18 cellular contexts compared by ENCODE assay signal in genomic region chr3:77606372-77606771, GRCh38.
DNase-seq lines count a peak whose midpoint lies in the region; ATAC-seq and TF ChIP-seq lines count a peak whose summit lies in the region.
"Had no signal": no experiment of that assay in that cellular context is flagged by ENCODE, and none has a peak within 500 bp of the region (broad histone marks: within the 10 kb centered on the region; RNA-seq: fewer than 3 reads in every experiment).

No MANE protein-coding gene starts in this region.

- no peaks in the 10 kb centered on the region for H3K27me3 ChIP-seq in OCI-LY3 (ENCODE audit: low read depth, low read length)
- no peaks in the 10 kb centered on the region for H3K27me3 ChIP-seq in GM23248 (replicated peaks; ENCODE audit: insufficient read depth)
- H3K27me3 ChIP-seq: BE2C had no signal

- DNase-seq in HCEC 1CT, result peak; percentile 33
- peak; percentile 68 for DNase-seq in MV-4-11 (lab: John Stamatoyannopoulos, UW)
- peak; percentile 8 for DNase-seq in iris pigment epithelial cell (ENCODE audit: low read depth)
- no peak for DNase-seq in activated CD4-positive, alpha-beta memory T cell treated with anti-CD3 and anti-CD28 coated beads for 36 hours
- no peak for DNase-seq in AML-193 (lab: John Stamatoyannopoulos, UW)
- no peak for DNase-seq in GM23248
- DNase-seq: BE2C; C1 segment of cervical spinal cord; Caco-2; CD4-positive, CD25-positive, alpha-beta regulatory T cell; CD8-positive, alpha-beta memory T cell; DMS79 treated with DMSO at 0.1 percent for 48 hours; GF-D8; IMR-90 had no signal

- peaks cover 13% of the 10 kb centered on the region for H3K9me3 Mint-ChIP-seq in activated CD4-positive, alpha-beta memory T cell treated with anti-CD3 and anti-CD28 coated beads for 36 hours

- peak overlapping the region; percentile 4; the same call in 1 of the 2 replicates for H3K27ac ChIP-seq in OCI-LY3 (ENCODE audit: low read length)
- H3K27ac ChIP-seq in GM23248, result no peak overlapping the region

- CTCF ChIA-PET in activated CD4-positive, alpha-beta memory T cell treated with anti-CD3 and anti-CD28 coated beads for 36 hours (lab: Charles Lee), result no interaction called here

- no peaks in the 10 kb centered on the region for H3F3A ChIP-seq in GM23248 (ENCODE audit: insufficient read depth)

- WGBS in GM23248 (ENCODE audit: low coverage in 1 of 2, low lambda C conversion rate in 2 of 2, missing lambda C conversion rate in 2 of 2), 2 experiments, result 56 to 58% methylated on average over 2 of the region's 2 CpGs

- no peaks in the 10 kb centered on the region for H3K27me3 Mint-ChIP-seq in activated CD4-positive, alpha-beta memory T cell treated with anti-CD3 and anti-CD28 coated beads for 36 hours
- H3K27me3 Mint-ChIP-seq: CD4-positive, CD25-positive, alpha-beta regulatory T cell; CD8-positive, alpha-beta memory T cell had no signal

- intact Hi-C loops in activated CD4-positive, alpha-beta memory T cell treated with anti-CD3 and anti-CD28 coated beads for 36 hours (cut with micrococcal nuclease), result no loop called here

- H3K9ac ChIP-seq in OCI-LY3 (ENCODE audit: low read length) (no peak overlapping the region), GM23248 (no peak overlapping the region)

- TF ChIP-seq CTCF in OCI-LY3 (IDR thresholded peaks at IDR 0.05; ENCODE audit: low read depth, low read length), result no peak

- ATAC-seq in HG03139 (IDR thresholded peaks at IDR 0.05; ENCODE audit: unreplicated experiment), result no peak
- ATAC-seq: K562 had no signal

- H3K4me2 ChIP-seq in OCI-LY3 (ENCODE audit: low read length) (peak overlapping the region; percentile 11), GM23248 (ENCODE audit: unreplicated experiment) (no peak overlapping the region)

- in situ Hi-C loops in GM23248 (cut with MboI), result no loop called here

- H3K36me3 ChIP-seq in OCI-LY3 (replicated peaks; ENCODE audit: low read depth, low read length), result no peaks in the 10 kb centered on the region
- H3K36me3 ChIP-seq in GM23248 (ENCODE audit: low read depth), result no peaks in the 10 kb centered on the region
- H3K36me3 ChIP-seq: BE2C, HAP-1 had no signal

- H2AFZ ChIP-seq in OCI-LY3 (ENCODE audit: low read depth, low read length), result no peak overlapping the region
- no peak overlapping the region for H2AFZ ChIP-seq in GM23248

- H3K36me3 Mint-ChIP-seq in activated CD4-positive, alpha-beta memory T cell treated with anti-CD3 and anti-CD28 coated beads for 36 hours, result no peaks in the 10 kb centered on the region
- H3K36me3 Mint-ChIP-seq: CD4-positive, CD25-positive, alpha-beta regulatory T cell; CD8-positive, alpha-beta memory T cell had no signal

- H3K9me2 ChIP-seq in GM23248 (ENCODE audit: insufficient read depth), result no peaks in the 10 kb centered on the region

- H3K9me3 ChIP-seq in OCI-LY3 (ENCODE audit: insufficient read depth, low read length) (no peaks in the 10 kb centered on the region), GM23248 (ENCODE audit: low read depth) (no peaks in the 10 kb centered on the region)
- H3K9me3 ChIP-seq: BE2C, Caco-2, HAP-1 had no signal

- H3K4me1 ChIP-seq in OCI-LY3 (ENCODE audit: low read length), result peaks cover 43% of the 10 kb centered on the region
- H3K4me1 ChIP-seq in GM23248 (ENCODE audit: insufficient read depth), result no peaks in the 10 kb centered on the region
- H3K4me1 ChIP-seq: BE2C had no signal

- H4K20me1 ChIP-seq in OCI-LY3 (ENCODE audit: insufficient read depth, low read length) (no peaks in the 10 kb centered on the region), GM23248 (ENCODE audit: insufficient read depth) (no peaks in the 10 kb centered on the region)

- POLR2A ChIA-PET in activated CD4-positive, alpha-beta memory T cell treated with anti-CD3 and anti-CD28 coated beads for 36 hours (lab: Charles Lee), result no interaction called here

- H3K4me3 ChIP-seq in OCI-LY3 (ENCODE audit: low read length) (no peak overlapping the region), GM23248 (no peak overlapping the region)
- H3K4me3 ChIP-seq: HAP-1, K562 had no signal

- H3K4me3 Mint-ChIP-seq in activated CD4-positive, alpha-beta memory T cell treated with anti-CD3 and anti-CD28 coated beads for 36 hours, result no peak overlapping the region
- H3K4me3 Mint-ChIP-seq: CD4-positive, CD25-positive, alpha-beta regulatory T cell; CD8-positive, alpha-beta memory T cell had no signal

- H3K79me2 ChIP-seq in OCI-LY3 (ENCODE audit: low read length) (no peaks in the 10 kb centered on the region), GM23248 (ENCODE audit: insufficient read depth) (no peaks in the 10 kb centered on the region)

- no peak overlapping the region for H3K27ac Mint-ChIP-seq in activated CD4-positive, alpha-beta memory T cell treated with anti-CD3 and anti-CD28 coated beads for 36 hours
- H3K27ac Mint-ChIP-seq: CD4-positive, CD25-positive, alpha-beta regulatory T cell; CD8-positive, alpha-beta memory T cell had no signal

- no peaks in the 10 kb centered on the region for H3K4me1 Mint-ChIP-seq in activated CD4-positive, alpha-beta memory T cell treated with anti-CD3 and anti-CD28 coated beads for 36 hours (ENCODE audit: low read depth)
- H3K4me1 Mint-ChIP-seq: CD4-positive, CD25-positive, alpha-beta regulatory T cell; CD8-positive, alpha-beta memory T cell had no signal

Comparison
In these comparisons a context has a peak if more than half of its experiments do, and no peak if none do; other contexts are left out.
1. DNase-seq: peak in HCEC 1CT (single experiment), MV-4-11 (single experiment) and iris pigment epithelial cell (single experiment); none in activated CD4-positive, alpha-beta memory T cell treated with anti-CD3 and anti-CD28 coated beads for 36 hours (single experiment), AML-193 (0 of 2) and GM23248 (single experiment).